Comparison of ENCODE assay signal across 8 cellular contexts in the genomic region with DNA sequence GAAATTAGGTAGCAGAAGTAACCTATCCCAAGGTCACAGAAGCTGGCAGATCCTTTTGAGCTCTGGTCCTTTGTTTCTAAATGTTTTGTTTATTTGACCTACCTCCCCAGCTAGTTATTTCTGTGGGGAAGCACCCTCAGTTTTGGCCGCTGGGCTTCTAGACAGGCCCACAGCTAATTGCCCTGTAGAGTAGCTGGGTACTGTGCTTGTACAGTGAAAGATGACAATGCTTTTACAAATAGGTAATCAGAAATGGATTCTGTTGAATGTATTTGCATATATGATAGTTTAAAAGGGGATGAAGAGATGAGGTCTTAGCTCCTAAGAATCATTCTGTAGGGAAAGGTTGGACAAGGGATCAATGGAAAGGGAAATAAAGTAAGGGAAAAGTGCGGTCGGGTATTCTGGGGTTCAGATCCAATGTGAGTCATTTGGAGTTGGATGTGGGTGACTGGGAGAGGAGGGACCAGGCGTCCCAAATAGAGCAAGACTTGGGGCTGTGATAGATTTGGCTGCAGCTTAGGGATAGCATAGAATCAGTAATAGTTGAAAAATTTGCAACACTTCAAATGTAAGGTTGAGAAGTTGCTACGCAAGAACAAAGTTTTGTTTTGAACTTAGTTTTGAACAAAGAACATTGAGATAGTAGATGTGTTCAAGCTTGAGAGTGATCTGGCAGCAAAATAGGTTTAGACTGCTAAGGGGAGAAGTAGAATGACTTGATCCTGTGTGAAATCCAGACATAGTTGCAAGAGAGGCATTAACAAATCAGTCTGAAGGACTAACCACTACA. TPM values are rescaled to one million over a fixed set of nuclear protein-coding genes. Genes with fewer than 3 reads are reported as not detected.
DNase-seq lines count a peak whose midpoint lies in the region; ATAC-seq and TF ChIP-seq lines count a peak whose summit lies in the region.

No MANE protein-coding gene starts in this region.

- no peak for TF ChIP-seq CTCF in AG04450 (IDR thresholded peaks at IDR 0.05; ENCODE audit: low read depth, low read length)

- no peaks in the 10 kb centered on the region for H3K27me3 Mint-ChIP-seq in central memory CD8-positive, alpha-beta T cell

- no peak overlapping the region for H3K27ac Mint-ChIP-seq in central memory CD8-positive, alpha-beta T cell (ENCODE audit: low read depth)

- DNase-seq in AG04450 (ENCODE audit: low read depth, low spot score) (no peak), NCI-H128 (lab: John Stamatoyannopoulos, UW; ENCODE audit: unreplicated experiment) (no peak), AML-193 (lab: John Stamatoyannopoulos, UW) (no peak)
- DNase-seq in central memory CD8-positive, alpha-beta T cell (ENCODE audit: low spot score in 2 of 2) = no peak

- H3K9ac ChIP-seq in HUES64 (ENCODE audit: low read depth, low read length) = peak overlapping the region; percentile 32; the same call in 1 of the 2 replicates

- H3K4me1 ChIP-seq in HUES64 (ENCODE audit: insufficient read depth, low read length) (peaks cover 32% of the 10 kb centered on the region), muscle layer of duodenum (ENCODE audit: control insufficient read depth in 1 of 2, insufficient read depth in 2 of 2, low read length in 2 of 2) (peaks cover 0 to 16% of the 10 kb centered on the region in 2 donors)

- H3K4me3 ChIP-seq in AG04450 (ENCODE audit: low read depth, low read length) (peak overlapping the region; percentile 91), HUES64 (ENCODE audit: low read length) (peak overlapping the region; percentile 82), muscle layer of duodenum (ENCODE audit: low read depth in 1 of 2, low read length in 2 of 2) (peak overlapping the region; percentile 70 to 95)

- H3K27ac ChIP-seq in AG04450 (ENCODE audit: low read depth, low read length) (peak overlapping the region; percentile 75), HUES64 (ENCODE audit: low read depth, low read length) (no peak overlapping the region), muscle layer of duodenum (ENCODE audit: low read length) (peak overlapping the region; percentile 98)

- peaks cover 19% of the 10 kb centered on the region for H3K36me3 Mint-ChIP-seq in central memory CD8-positive, alpha-beta T cell (ENCODE audit: insufficient read depth)

- CTCF ChIA-PET in AG04450 (lab: Charles Lee) = interaction anchor here (0.7 to 6.4 kb wide), 7 partner anchors 11 to 396 kb away, joined by 3 to 49 read pairs (median 4); no protein-coding TSS in a partner anchor

- peaks cover 62% of the 10 kb centered on the region for H3K4me1 Mint-ChIP-seq in central memory CD8-positive, alpha-beta T cell

- no peaks in the 10 kb centered on the region for H3K9me3 Mint-ChIP-seq in central memory CD8-positive, alpha-beta T cell

- H3K4me3 Mint-ChIP-seq in central memory CD8-positive, alpha-beta T cell = peak overlapping the region; percentile 99

- ATAC-seq in central memory CD8-positive, alpha-beta T cell (replicated peaks; ENCODE audit: extremely low read depth, poor library complexity, severe bottlenecking) = no peak
- no peak for ATAC-seq in HG03469 (IDR thresholded peaks at IDR 0.05; ENCODE audit: unreplicated experiment)
- no peak for ATAC-seq in GM19467 (IDR thresholded peaks at IDR 0.05; ENCODE audit: unreplicated experiment)

- H3K36me3 ChIP-seq in HUES64 (ENCODE audit: insufficient read depth, low read length) (0 out of 2 replicates have a peak, but pooled peaks cover 2% of the 10 kb centered on the region), muscle layer of duodenum (ENCODE audit: control insufficient read depth in 1 of 2, insufficient read depth in 2 of 2, low read length in 2 of 2) (no peaks in the 10 kb centered on the region)

- 81% methylated on average over 5 of the region's 5 CpGs for WGBS in HUES64

- H3K9me3 ChIP-seq in AG04450 (ENCODE audit: control insufficient read depth, insufficient read depth, low read length) = no peaks in the 10 kb centered on the region
- H3K9me3 ChIP-seq in HUES64 (ENCODE audit: insufficient read depth, low read depth, low read length) = no peaks in the 10 kb centered on the region
- no peaks in the 10 kb centered on the region for H3K9me3 ChIP-seq in muscle layer of duodenum (ENCODE audit: control insufficient read depth in 1 of 2, low read length in 2 of 2)

- H3K27me3 ChIP-seq in AG04450 (ENCODE audit: control insufficient read depth, insufficient read depth, low read length) = no peaks in the 10 kb centered on the region
- no peaks in the 10 kb centered on the region for H3K27me3 ChIP-seq in HUES64 (ENCODE audit: insufficient read depth, low read length)
- no peaks in the 10 kb centered on the region for H3K27me3 ChIP-seq in muscle layer of duodenum (ENCODE audit: low read depth, low read length)

- POLR2A ChIA-PET in AG04450 (lab: Yijun Ruan, JAX) = interaction anchor here (0.6 to 1.3 kb wide), 3 partner anchors 314 to 757 kb away, joined by 3 to 6 read pairs (median 3); no protein-coding TSS in a partner anchor

RNA-seq across cellular contexts. Expression of gene NUDT4, which starts 3.7 kb away (rescaled TPM):
- 49.1 and 77.7 TPM in 2 replicates for polyA plus RNA-seq in AG04450 (2011; rRNA removed)
- 18.8 and 34.7 TPM in 2 replicates for polyA minus RNA-seq in AG04450 (2011; rRNA and poly(A)+ RNA removed)
- polyA plus RNA-seq in HUES64 (2013, experiment 1 of 2) = 34.6 TPM
- 38.0 TPM for polyA plus RNA-seq in HUES64 (2013, experiment 2 of 2)
